ENCODE assay signal across 10 cellular contexts in genomic region chr15:70604671-70605070, GRCh38.
DNase-seq lines count a peak whose midpoint lies in the region; ATAC-seq, FAIRE-seq and TF ChIP-seq lines count a peak whose summit lies in the region.
"Had no signal": no experiment of that assay in that cellular context is flagged by ENCODE, and none has a peak within 500 bp of the region (broad histone marks: within the 10 kb centered on the region; RNA-seq: fewer than 3 reads in every experiment).

No MANE protein-coding gene starts in this region.

- H3K27ac Mint-ChIP-seq in mesothelial cell of epicardium, result peak overlapping the region; percentile 94

- POLR2A ChIA-PET in HepG2 (lab: Yijun Ruan, JAX), result no interaction called here

- H3K4me2 ChIP-seq in HepG2 (ENCODE audit: low read depth, low read length), result peak overlapping the region; percentile 65

- no peak for TF ChIP-seq RAD21 in HepG2 (CRISPR knock-in tag; IDR thresholded peaks at IDR 0.05)

- H3K9ac ChIP-seq in HepG2 (ENCODE audit: insufficient read depth, low read depth, low read length), result peak overlapping the region; percentile 19; the same call in 1 of the 2 replicates

- peaks cover 5% of the 10 kb centered on the region; the same call in 1 of the 2 replicates for H3K9me3 ChIP-seq in HepG2 (ENCODE audit: low read length)
- H3K9me3 ChIP-seq in right lobe of liver, result no peaks in the 10 kb centered on the region

- TF ChIP-seq POLR2A in HepG2 (IDR thresholded peaks at IDR 0.05; ENCODE audit: insufficient read depth in 1 of 2, low read depth in 2 of 2, low read length in 2 of 2) (no peak), right lobe of liver (IDR thresholded peaks at IDR 0.05) (no peak)

- H4K20me1 ChIP-seq in HepG2 (ENCODE audit: insufficient read depth, low read length), result no peaks in the 10 kb centered on the region

- H3K9me3 Mint-ChIP-seq in mesothelial cell of epicardium, result peaks cover 8% of the 10 kb centered on the region

- ATAC-seq in HepG2 (peak; percentile 73), right lobe of liver (no peak)

- H3K4me1 ChIP-seq in HepG2 (ENCODE audit: insufficient read depth, low read length) (peaks cover 28% of the 10 kb centered on the region), right lobe of liver (no peaks in the 10 kb centered on the region)

- H3K4me3 ChIP-seq in HepG2 (replicated peaks in 1 of 3; ENCODE audit: insufficient read depth in 1 of 3, low read depth in 2 of 3, low read length in 3 of 3) (peak overlapping the region in 1 of 3 experiments; percentile 26; a peak in 1 of 6 replicates), right lobe of liver (no peak overlapping the region), coronary artery (peak overlapping the region; percentile 5)

- no peak overlapping the region for H3K4me3 Mint-ChIP-seq in mesothelial cell of epicardium

- TF ChIP-seq EP300 in HepG2 (IDR thresholded peaks at IDR 0.05; ENCODE audit: low read depth in 2 of 2, low read length in 2 of 2) (no peak), HepG2 (CRISPR knock-in tag; IDR thresholded peaks at IDR 0.05; ENCODE audit: borderline replicate concordance) (no peak)

- peaks cover 0 to 16% of the 10 kb centered on the region in 2 experiments; a peak in 2 of 5 replicates for H3K27me3 ChIP-seq in HepG2 (ENCODE audit: control insufficient read depth in 1 of 2, insufficient read depth in 2 of 2, low read length in 2 of 2)
- H3K27me3 ChIP-seq in right lobe of liver, result no peaks in the 10 kb centered on the region

- no peaks in the 10 kb centered on the region for H3K79me2 ChIP-seq in HepG2 (ENCODE audit: insufficient read depth, low read length)

- TF ChIP-seq CTCF in HepG2 (CRISPR knock-in tag; IDR thresholded peaks at IDR 0.05), result peak; percentile 73
- TF ChIP-seq CTCF in right lobe of liver (IDR thresholded peaks at IDR 0.05), result no peak
- TF ChIP-seq CTCF in coronary artery (IDR thresholded peaks at IDR 0.05), result no peak
- TF ChIP-seq CTCF in mesothelial cell of epicardium (IDR thresholded peaks at IDR 0.05; ENCODE audit: unreplicated experiment), result no peak
- TF ChIP-seq CTCF in GM13977 (IDR thresholded peaks at IDR 0.05; ENCODE audit: extremely low read depth, insufficient read depth, missing control alignments), result no peak

- DNase-seq in HepG2 (ENCODE audit: low spot score) (peak; percentile 47), right lobe of liver (no peak), coronary artery (ENCODE audit: low spot score) (no peak), mesothelial cell of epicardium (ENCODE audit: low spot score in 2 of 2, unreplicated experiment in 2 of 2) (no peak), OCI-M1 (lab: John Stamatoyannopoulos, UW) (no peak), GM13977 (ENCODE audit: low spot score) (no peak), SHP77 treated with DMSO at 0.1 percent for 48 hours (lab: John Stamatoyannopoulos, UW) (no peak), NCI-H748 treated with DMSO at 0.1 percent for 48 hours (lab: John Stamatoyannopoulos, UW) (no peak)
- DNase-seq: HCEC 1CT; stimulated activated CD4-positive, alpha-beta T cell treated with anti-CD3 and anti-CD28 coated beads, Interleukin-1b, Interleukin-23, amount 100 ng/mL, for 48 hours had no signal

- FAIRE-seq in HepG2 (lab: Jason Lieb, UNC), result no peak

- no TSS peak for BruUV-seq in HepG2 (replicated peaks; lab: Mats Ljungman, UMichigan)

- no peaks in the 10 kb centered on the region for H3K36me3 ChIP-seq in HepG2 (replicated peaks in 1 of 2; ENCODE audit: control insufficient read depth in 1 of 2, insufficient read depth in 2 of 2, low read length in 2 of 2)
- no peaks in the 10 kb centered on the region for H3K36me3 ChIP-seq in right lobe of liver

- no peak overlapping the region for H3K27ac ChIP-seq in HepG2 (ENCODE audit: extremely low read length, insufficient read depth, low read length)
- no peak overlapping the region for H3K27ac ChIP-seq in right lobe of liver
- H3K27ac ChIP-seq in coronary artery, result peak overlapping the region in 1 of 2 donors; percentile 34

- intact Hi-C loops in HepG2 (cut with micrococcal nuclease; ENCODE audit: unreplicated experiment), result no loop called here
- intact Hi-C loops in right lobe of liver (cut with DNase I), result no loop called here

- no peak overlapping the region for H2AFZ ChIP-seq in HepG2 (ENCODE audit: low read length)

- in situ Hi-C loops in HepG2 (cut with HindIII; ENCODE audit: extremely low pct_ligation_motif_present, low pct_unique_long_range_greater_than_20kb), result no loop called here
- in situ Hi-C loops in GM13977 (cut with MboI; ENCODE audit: low pct_unique_long_range_greater_than_20kb, low sequenced_read_pairs, unreplicated experiment), result no loop called here

- H3K27me3 Mint-ChIP-seq in mesothelial cell of epicardium (ENCODE audit: low read depth), result no peaks in the 10 kb centered on the region

- CTCF ChIA-PET in HepG2 (lab: Yijun Ruan, JAX; ENCODE audit: low intra/inter-chr PET ratio, low total read pairs), result no interaction called here

- H3K36me3 Mint-ChIP-seq in mesothelial cell of epicardium, result no peaks in the 10 kb centered on the region

- WGBS in HepG2 (ENCODE audit: low lambda C conversion rate), result 23% methylated on average over 10 of the region's 15 CpGs
- 67% methylated on average over 11 of the region's 15 CpGs for WGBS in right lobe of liver (ENCODE audit: insufficient coverage, low coverage, low lambda C conversion rate, missing lambda C conversion rate)

- H3K4me1 Mint-ChIP-seq in mesothelial cell of epicardium, result peaks cover 37% of the 10 kb centered on the region

TF ChIP-seq in HepG2, 621 proteins besides CTCF, POLR2A, EP300 and RAD21 (continues in another document):
- TF ChIP-seq ZNF350 (CRISPR knock-in tag; IDR thresholded peaks at IDR 0.05; ENCODE audit: borderline replicate concordance, low read depth) (no peak), GABPB1 (CRISPR knock-in tag; IDR thresholded peaks at IDR 0.05) (peak; percentile 23; the same call in 1 of the 2 replicates), CBX2 (IDR thresholded peaks at IDR 0.05; ENCODE audit: low read depth, low read length) (no peak), CBX2 (CRISPR knock-in tag; IDR thresholded peaks at IDR 0.05; ENCODE audit: low read depth) (no peak), ZNF83 (CRISPR knock-in tag; IDR thresholded peaks at IDR 0.05; ENCODE audit: borderline replicate concordance) (no peak), THRA (CRISPR knock-in tag; IDR thresholded peaks at IDR 0.05; ENCODE audit: borderline replicate concordance) (no peak), FOSL2 (CRISPR knock-in tag; IDR thresholded peaks at IDR 0.05) (0 out of 2 replicates have a peak, but pooled peaks have one; percentile 8), GABPA (IDR thresholded peaks at IDR 0.05; ENCODE audit: low read depth, low read length) (no peak), GABPA (CRISPR knock-in tag; IDR thresholded peaks at IDR 0.05; ENCODE audit: low read depth) (0 out of 2 replicates have a peak, but pooled peaks have one; percentile 36), STAG1 (CRISPR knock-in tag; IDR thresholded peaks at IDR 0.05) (peak; percentile 58), SMC3 (IDR thresholded peaks at IDR 0.05; ENCODE audit: low read length) (peak; percentile 43), ETV5 (CRISPR knock-in tag; IDR thresholded peaks at IDR 0.05; ENCODE audit: borderline replicate concordance) (peak; percentile 60; the same call in 1 of the 2 replicates), FOXJ3 (CRISPR knock-in tag; IDR thresholded peaks at IDR 0.05; ENCODE audit: borderline replicate concordance) (no peak), ZBTB21 (CRISPR knock-in tag; IDR thresholded peaks at IDR 0.05) (no peak), REXO4 (CRISPR knock-in tag; IDR thresholded peaks at IDR 0.05; ENCODE audit: borderline replicate concordance) (no peak), HOXD1 (CRISPR knock-in tag; IDR thresholded peaks at IDR 0.05) (no peak), HNF1B (CRISPR knock-in tag; IDR thresholded peaks at IDR 0.05) (peak; percentile 34; the same call in 1 of the 2 replicates)
